Comparison of ENCODE assay signal across 13 cellular contexts in genomic region chr6:42405025-42405424, GRCh38. TPM values are rescaled to one million over a fixed set of nuclear protein-coding genes. Genes with fewer than 3 reads are reported as not detected.
DNase-seq lines count a peak whose midpoint lies in the region; ATAC-seq, FAIRE-seq and TF ChIP-seq lines count a peak whose summit lies in the region.
"Had no signal": no experiment of that assay in that cellular context is flagged by ENCODE, and none has a peak within 500 bp of the region (broad histone marks: within the 10 kb centered on the region; RNA-seq: fewer than 3 reads in every experiment).

No MANE protein-coding gene starts in this region.

- FAIRE-seq in GM12891 (lab: Jason Lieb, UNC), result no peak
- FAIRE-seq: colon, TTC549 had no signal

- intact Hi-C loops in right cardiac atrium (cut with DNase I), result no loop called here

- H3K4me3 ChIP-seq in right cardiac atrium (ENCODE audit: low read length), result no peak overlapping the region
- H3K4me3 ChIP-seq: lower lobe of right lung had no signal

- ATAC-seq in right cardiac atrium (peak; percentile 45 to 82), GM21786 (IDR thresholded peaks at IDR 0.05; ENCODE audit: unreplicated experiment) (no peak), HG03520 (IDR thresholded peaks at IDR 0.05; ENCODE audit: unreplicated experiment) (no peak)

- H3K4me1 ChIP-seq in right cardiac atrium (ENCODE audit: control insufficient read depth, insufficient read depth, low read length), result peaks cover 6% of the 10 kb centered on the region

- DNase-seq in activated T-cell treated with anti-CD3 and anti-CD28 coated beads, Interleukin-2, amount 50 U/mL, for 48 hours, result peak; percentile 11 to 15
- DNase-seq in activated T-cell treated with anti-CD3 and anti-CD28 coated beads for 4 hours, result no peak
- DNase-seq in amniotic epithelial cell (ENCODE audit: low read depth), result peak; percentile 28
- no peak for DNase-seq in right cardiac atrium
- DNase-seq in stromal cell of bone marrow (ENCODE audit: low read depth), result peak; percentile 42
- no peak for DNase-seq in GM12891 (ENCODE audit: insufficient read length, low spot score)
- DNase-seq: lower lobe of right lung, NCI-H187 had no signal

- WGBS in right cardiac atrium, result 52% methylated on average over 2 of the region's 2 CpGs

- no peaks in the 10 kb centered on the region for H3K27me3 ChIP-seq in right cardiac atrium (ENCODE audit: control insufficient read depth, insufficient read depth)

- TF ChIP-seq POLR2A in GM12891 (IDR thresholded peaks at IDR 0.05; ENCODE audit: low read depth, low read length), result no peak

- H3K9me3 ChIP-seq in right cardiac atrium (ENCODE audit: control insufficient read depth, low read length), result no peaks in the 10 kb centered on the region
- H3K9me3 ChIP-seq: lower lobe of right lung had no signal

- no peak overlapping the region for H3K27ac ChIP-seq in right cardiac atrium (ENCODE audit: low read length)
- H3K27ac ChIP-seq: C4-2B had no signal

TF ChIP-seq in GM12891, 5 proteins besides CTCF, POLR2A, EP300 and RAD21:
- no peak for TF ChIP-seq POU2F2 (IDR thresholded peaks at IDR 0.05; ENCODE audit: low read depth, low read length)
- TF ChIP-seq PAX5 (IDR thresholded peaks at IDR 0.05; ENCODE audit: insufficient read depth, low read length, severe bottlenecking), result no peak
- TF ChIP-seq TAF1 (IDR thresholded peaks at IDR 0.05; ENCODE audit: low read depth, low read length), result no peak
- no peak for TF ChIP-seq SPI1 (IDR thresholded peaks at IDR 0.05; ENCODE audit: low read depth, low read length)
- TF ChIP-seq POLR2AphosphoS5 (IDR thresholded peaks at IDR 0.05; ENCODE audit: low read depth, low read length), result no peak
TF ChIP-seq in GM12891: peak in this region for 0.

RNA-seq across cellular contexts. Expression of gene TRERF1, which starts 46.7 kb away (rescaled TPM):
- total RNA-seq in right cardiac atrium, result 1 to 10 TPM; 2.1 to 3.1 (median 2.5) TPM
- polyA plus RNA-seq in right cardiac atrium, result 1.2 TPM
- 3.5 TPM for polyA plus RNA-seq in GM12891 (2012; ENCODE audit: low read depth, missing spikeins)

Comparison
In these comparisons a context has a peak if more than half of its experiments do, and no peak if none do; other contexts are left out.
1. DNase-seq: peak in activated T-cell treated with anti-CD3 and anti-CD28 coated beads, Interleukin-2, amount 50 U/mL, for 48 hours (2 of 2), amniotic epithelial cell (single experiment) and stromal cell of bone marrow (single experiment); none in activated T-cell treated with anti-CD3 and anti-CD28 coated beads for 4 hours (single experiment), right cardiac atrium (0 of 3) and GM12891 (single experiment).
2. ATAC-seq: peak in right cardiac atrium (2 of 2); none in GM21786 (single experiment) and HG03520 (single experiment).